18 cellular contexts compared by ENCODE assay signal in genomic region chr3:64422192-64422591, GRCh38.
DNase-seq lines count a peak whose midpoint lies in the region; TF ChIP-seq lines count a peak whose summit lies in the region.
"Had no signal": no experiment of that assay in that cellular context is flagged by ENCODE, and none has a peak within 500 bp of the region (broad histone marks: within the 10 kb centered on the region; RNA-seq: fewer than 3 reads in every experiment).

No MANE protein-coding gene starts in this region.

- no peaks in the 10 kb centered on the region for H3K36me3 Mint-ChIP-seq in chondrocyte (ENCODE audit: low read depth)
- H3K36me3 Mint-ChIP-seq: CD14-positive monocyte, IgD-negative memory B cell had no signal

- no peak for TF ChIP-seq EP300 in Ishikawa (IDR thresholded peaks at IDR 0.05; ENCODE audit: borderline replicate concordance)

- no peaks in the 10 kb centered on the region for H3K79me2 ChIP-seq in smooth muscle cell (ENCODE audit: low read depth)

- no peak for TF ChIP-seq CTCF in chondrocyte (IDR thresholded peaks at IDR 0.05)
- no peak for TF ChIP-seq CTCF in smooth muscle cell (IDR thresholded peaks at IDR 0.05; ENCODE audit: borderline replicate concordance, insufficient read depth, poor library complexity, severe bottlenecking)

- peaks cover 25% of the 10 kb centered on the region for H3K4me1 ChIP-seq in smooth muscle cell (ENCODE audit: low read depth)

- H3K27me3 ChIP-seq in smooth muscle cell (ENCODE audit: low read depth), result no peaks in the 10 kb centered on the region

- DNase-seq in SIG-M5 treated with dmso at 0.1 percent for 504 hours (lab: John Stamatoyannopoulos, UW; ENCODE audit: unreplicated experiment), result peak; percentile 65
- no peak for DNase-seq in SIG-M5 (lab: John Stamatoyannopoulos, UW)
- no peak for DNase-seq in chondrocyte (ENCODE audit: low spot score)
- no peak for DNase-seq in smooth muscle cell (lab: John Stamatoyannopoulos, UW; ENCODE audit: unreplicated experiment)
- DNase-seq in HCEC 1CT, result no peak
- no peak for DNase-seq in putamen (ENCODE audit: low spot score)
- DNase-seq: ACHN, AML-193, Caco-2, DMS79, NCI-H1417, NCI-H2081 treated with DMSO at 0.1 percent for 48 hours, NCI-H446, SHP77, SW 1271 had no signal

- no peaks in the 10 kb centered on the region for H4K20me1 ChIP-seq in smooth muscle cell (ENCODE audit: low read depth)

- no peak overlapping the region for H3K9ac ChIP-seq in smooth muscle cell (ENCODE audit: low read depth)

- peaks cover 20% of the 10 kb centered on the region for H3K4me1 Mint-ChIP-seq in chondrocyte (ENCODE audit: low read depth)
- H3K4me1 Mint-ChIP-seq: CD14-positive monocyte, IgD-negative memory B cell had no signal

- H3K27ac ChIP-seq in smooth muscle cell (ENCODE audit: low read depth), result no peak overlapping the region

- no peak overlapping the region for H2AFZ ChIP-seq in smooth muscle cell (ENCODE audit: low read depth)

- H3K9me3 Mint-ChIP-seq in chondrocyte (ENCODE audit: low read depth), result no peaks in the 10 kb centered on the region
- H3K9me3 Mint-ChIP-seq: CD14-positive monocyte, IgD-negative memory B cell had no signal

- TF ChIP-seq RAD21 in Ishikawa (IDR thresholded peaks at IDR 0.05; ENCODE audit: low read depth), result no peak

- H3K4me3 Mint-ChIP-seq in chondrocyte (ENCODE audit: unreplicated experiment), result no peak overlapping the region
- H3K4me3 Mint-ChIP-seq: CD14-positive monocyte, IgD-negative memory B cell had no signal

- H3K4me3 ChIP-seq in smooth muscle cell, result no peak overlapping the region

- H3K27me3 Mint-ChIP-seq in chondrocyte (ENCODE audit: low read depth), result no peaks in the 10 kb centered on the region

- WGBS in smooth muscle cell (ENCODE audit: low lambda C conversion rate), result 52% methylated on average over 7 of the region's 7 CpGs

- peak overlapping the region; percentile 64 for H3K4me2 ChIP-seq in smooth muscle cell

- no peaks in the 10 kb centered on the region for H3K9me3 ChIP-seq in smooth muscle cell (replicated peaks; ENCODE audit: low read depth)
- H3K9me3 ChIP-seq: Caco-2 had no signal

- peak overlapping the region; percentile 67 for H3K27ac Mint-ChIP-seq in chondrocyte (ENCODE audit: unreplicated experiment)
- H3K27ac Mint-ChIP-seq: CD14-positive monocyte, IgD-negative memory B cell had no signal

- H3F3A ChIP-seq in smooth muscle cell (ENCODE audit: low read depth), result no peaks in the 10 kb centered on the region

- H3K36me3 ChIP-seq in smooth muscle cell (ENCODE audit: low read depth), result no peaks in the 10 kb centered on the region

TF ChIP-seq in Ishikawa, 13 proteins besides CTCF, POLR2A, EP300 and RAD21:
- TF ChIP-seq YY1 (IDR thresholded peaks at IDR 0.05; ENCODE audit: low read depth) (no peak), TCF12 (IDR thresholded peaks at IDR 0.05; ENCODE audit: low read depth) (no peak), TAF1 (IDR thresholded peaks at IDR 0.05; ENCODE audit: low read depth) (no peak), EGR1 (IDR thresholded peaks at IDR 0.05) (0 out of 2 replicates have a peak, but pooled peaks have one; percentile 50)
